19 cellular contexts compared by ENCODE assay signal in the genomic region with DNA sequence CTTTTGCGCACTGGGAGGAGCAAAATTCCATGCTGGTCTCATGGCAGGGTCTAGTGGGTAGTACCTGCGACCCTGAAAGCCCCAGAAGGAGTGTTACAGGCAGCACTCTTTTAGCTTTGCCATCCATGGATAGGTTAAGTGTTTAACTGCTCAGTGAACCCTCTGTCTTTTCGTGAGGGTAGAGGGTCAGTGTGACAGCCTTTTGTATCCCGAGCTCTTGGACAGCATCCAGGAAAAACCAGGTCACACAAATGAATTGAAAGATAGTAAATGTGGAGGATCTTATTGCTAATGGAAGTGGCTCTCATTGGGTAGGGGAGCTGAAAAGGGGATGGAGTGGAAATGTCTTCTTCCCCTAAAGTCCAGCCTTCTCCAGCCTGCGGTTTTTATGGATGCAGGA. TPM values are rescaled to one million over a fixed set of nuclear protein-coding genes. Genes with fewer than 3 reads are reported as not detected.
DNase-seq lines count a peak whose midpoint lies in the region; ATAC-seq and TF ChIP-seq lines count a peak whose summit lies in the region.
"Had no signal": no experiment of that assay in that cellular context is flagged by ENCODE, and none has a peak within 500 bp of the region (broad histone marks: within the 10 kb centered on the region; RNA-seq: fewer than 3 reads in every experiment).

No MANE protein-coding gene starts in this region.

- 52% methylated on average over 5 of the region's 5 CpGs for WGBS in esophagus muscularis mucosa

- no peaks in the 10 kb centered on the region for H3K27me3 ChIP-seq in esophagus muscularis mucosa
- H3K27me3 ChIP-seq: BE2C had no signal

- no peaks in the 10 kb centered on the region for H3K36me3 ChIP-seq in esophagus muscularis mucosa
- H3K36me3 ChIP-seq: BE2C had no signal

- no peak overlapping the region for H3K27ac ChIP-seq in esophagus muscularis mucosa (replicated peaks in 1 of 4)

- no peak overlapping the region for H3K4me3 Mint-ChIP-seq in activated CD4-positive, alpha-beta memory T cell treated with anti-CD3 and anti-CD28 coated beads, Interleukin-2, amount 10 ng/mL, durations not matched to agents 7 days and 5 days
- H3K4me3 Mint-ChIP-seq in T-helper 17 cell, result no peak overlapping the region
- H3K4me3 Mint-ChIP-seq: CD4-positive, CD25-positive, alpha-beta regulatory T cell; CD8-positive, alpha-beta memory T cell; H9; IgD-negative memory B cell had no signal

- peaks cover 25% of the 10 kb centered on the region for H3K27me3 Mint-ChIP-seq in activated CD4-positive, alpha-beta memory T cell treated with anti-CD3 and anti-CD28 coated beads, Interleukin-2, amount 10 ng/mL, durations not matched to agents 7 days and 5 days
- peaks cover 64% of the 10 kb centered on the region for H3K27me3 Mint-ChIP-seq in T-helper 17 cell

- peaks cover 0 to 5% (median 2%) of the 10 kb centered on the region in 4 donors for H3K4me1 ChIP-seq in esophagus muscularis mucosa
- H3K4me1 ChIP-seq: BE2C had no signal

- H3K9me3 Mint-ChIP-seq in activated CD4-positive, alpha-beta memory T cell treated with anti-CD3 and anti-CD28 coated beads, Interleukin-2, amount 10 ng/mL, durations not matched to agents 7 days and 5 days, result no peaks in the 10 kb centered on the region
- H3K9me3 Mint-ChIP-seq: CD4-positive, CD25-positive, alpha-beta regulatory T cell had no signal

- TF ChIP-seq POLR2A in esophagus muscularis mucosa (IDR thresholded peaks at IDR 0.05; ENCODE audit: low read depth), result no peak

- CTCF ChIA-PET in activated CD4-positive, alpha-beta memory T cell treated with anti-CD3 and anti-CD28 coated beads, Interleukin-2, amount 10 ng/mL, durations not matched to agents 7 days and 5 days (lab: Charles Lee), result no interaction called here

- H3K9me3 ChIP-seq in esophagus muscularis mucosa (peaks cover 0 to 11% (median 0%) of the 10 kb centered on the region in 4 donors), T-helper 17 cell (ENCODE audit: control insufficient read depth, low read length, poor library complexity, severe bottlenecking) (no peaks in the 10 kb centered on the region)
- H3K9me3 ChIP-seq: BE2C had no signal

- H3K4me1 Mint-ChIP-seq in activated CD4-positive, alpha-beta memory T cell treated with anti-CD3 and anti-CD28 coated beads, Interleukin-2, amount 10 ng/mL, durations not matched to agents 7 days and 5 days, result peaks cover 1% of the 10 kb centered on the region
- peaks cover 2% of the 10 kb centered on the region for H3K4me1 Mint-ChIP-seq in T-helper 17 cell
- H3K4me1 Mint-ChIP-seq: CD4-positive, CD25-positive, alpha-beta regulatory T cell; CD8-positive, alpha-beta memory T cell had no signal

- H3K36me3 Mint-ChIP-seq in activated CD4-positive, alpha-beta memory T cell treated with anti-CD3 and anti-CD28 coated beads, Interleukin-2, amount 10 ng/mL, durations not matched to agents 7 days and 5 days (ENCODE audit: low read depth), result no peaks in the 10 kb centered on the region
- no peaks in the 10 kb centered on the region for H3K36me3 Mint-ChIP-seq in T-helper 17 cell (ENCODE audit: low read depth)
- H3K36me3 Mint-ChIP-seq: CD4-positive, CD25-positive, alpha-beta regulatory T cell; CD8-positive, alpha-beta memory T cell had no signal

- no peak overlapping the region for H3K27ac Mint-ChIP-seq in activated CD4-positive, alpha-beta memory T cell treated with anti-CD3 and anti-CD28 coated beads, Interleukin-2, amount 10 ng/mL, durations not matched to agents 7 days and 5 days
- H3K27ac Mint-ChIP-seq in T-helper 17 cell, result no peak overlapping the region
- H3K27ac Mint-ChIP-seq: CD4-positive, CD25-positive, alpha-beta regulatory T cell; CD8-positive, alpha-beta memory T cell had no signal

- POLR2A ChIA-PET in activated CD4-positive, alpha-beta memory T cell treated with anti-CD3 and anti-CD28 coated beads, Interleukin-2, amount 10 ng/mL, durations not matched to agents 7 days and 5 days (lab: Charles Lee), result no interaction called here

- no peak for ATAC-seq in T-helper 17 cell
- ATAC-seq: GM12878 had no signal

- H3K4me3 ChIP-seq in esophagus muscularis mucosa, result no peak overlapping the region
- H3K4me3 ChIP-seq: GM12878 had no signal

- TF ChIP-seq CTCF in esophagus muscularis mucosa (IDR thresholded peaks at IDR 0.05), result no peak

- peak; percentile 22 for DNase-seq in NCI-H510A treated with DMSO at 0.1 percent for 48 hours (lab: John Stamatoyannopoulos, UW)
- no peak for DNase-seq in NCI-H510A (lab: John Stamatoyannopoulos, UW)
- DNase-seq in NCI-H2029 (lab: John Stamatoyannopoulos, UW), result peak; percentile 27
- DNase-seq in NCI-H2029 treated with DMSO at 0.1 percent for 48 hours (lab: John Stamatoyannopoulos, UW), result peak; percentile 34
- peak; percentile 37 for DNase-seq in esophagus muscularis mucosa (ENCODE audit: extremely low spot score)
- no peak for DNase-seq in activated CD4-positive, alpha-beta memory T cell treated with anti-CD3 and anti-CD28 coated beads, Interleukin-2, amount 10 ng/mL, durations not matched to agents 7 days and 5 days
- DNase-seq in T-helper 17 cell, result no peak
- DNase-seq: ACHN; BE2C; C1 segment of cervical spinal cord; CD4-positive, CD25-positive, alpha-beta regulatory T cell; CD8-positive, alpha-beta memory T cell; COR-L47; DMS 273 treated with DMSO at 0.1 percent for 48 hours; DND-41; EL; H9 had no signal

- intact Hi-C loops in esophagus muscularis mucosa (cut with DNase I), result no loop called here

- no peak for TF ChIP-seq EP300 in esophagus muscularis mucosa (IDR thresholded peaks at IDR 0.05)

RNA-seq across cellular contexts. Expression of a gene that starts 57.8 kb away (rescaled TPM):
- 10 to 100 TPM in 1 of 4 donors, 1 to 10 TPM in 3; 5.8 to 11.2 (median 8.3) TPM for total RNA-seq in esophagus muscularis mucosa
- total RNA-seq in activated CD4-positive, alpha-beta memory T cell treated with anti-CD3 and anti-CD28 coated beads, Interleukin-2, amount 10 ng/mL, durations not matched to agents 7 days and 5 days, result 1 to 10 TPM; 2.0 TPM
- 1 to 10 TPM; 2.8 to 3.5 TPM for total RNA-seq in T-helper 17 cell

Comparison
In these comparisons a context has a peak if more than half of its experiments do, and no peak if none do; other contexts are left out.
1. DNase-seq: peak in NCI-H510A treated with DMSO at 0.1 percent for 48 hours (single experiment), NCI-H2029 (single experiment), NCI-H2029 treated with DMSO at 0.1 percent for 48 hours (single experiment) and esophagus muscularis mucosa (single experiment); none in NCI-H510A (single experiment), activated CD4-positive, alpha-beta memory T cell treated with anti-CD3 and anti-CD28 coated beads, Interleukin-2, amount 10 ng/mL, durations not matched to agents 7 days and 5 days (single experiment) and T-helper 17 cell (0 of 3).